Comparison of ENCODE assay signal across 8 cellular contexts in genomic region chr4:183398298-183399129, GRCh38. TPM values are rescaled to one million over a fixed set of nuclear protein-coding genes. Genes with fewer than 3 reads are reported as not detected.
DNase-seq lines count a peak whose midpoint lies in the region; FAIRE-seq and TF ChIP-seq lines count a peak whose summit lies in the region.

No MANE protein-coding gene starts in this region.

- H3K36me3 Mint-ChIP-seq in immature natural killer cell = no peaks in the 10 kb centered on the region

- H2AFZ ChIP-seq in smooth muscle cell (ENCODE audit: low read depth) = peak overlapping the region; percentile 96

- H3K9me3 ChIP-seq in smooth muscle cell (replicated peaks; ENCODE audit: low read depth) = no peaks in the 10 kb centered on the region

- H3K36me3 ChIP-seq in GM06990 (ENCODE audit: control insufficient read depth, insufficient read depth, low read length) = no peaks in the 10 kb centered on the region
- H3K36me3 ChIP-seq in bronchial epithelial cell (ENCODE audit: control insufficient read depth, insufficient read depth, low read length) = no peaks in the 10 kb centered on the region
- no peaks in the 10 kb centered on the region for H3K36me3 ChIP-seq in smooth muscle cell (ENCODE audit: low read depth)

- H3K27ac Mint-ChIP-seq in immature natural killer cell = peak overlapping the region in 5 of 6 donors; percentile 66 to 91 (median 83)

- FAIRE-seq in bronchial epithelial cell (lab: Jason Lieb, UNC) = no peak

- peak overlapping the region; percentile 62; the same call in 1 of the 2 replicates for H3K27ac ChIP-seq in VCaP
- no peak overlapping the region for H3K27ac ChIP-seq in smooth muscle cell (ENCODE audit: low read depth)

- peak overlapping the region; percentile 53 for H3K4me3 ChIP-seq in GM06990 (replicated peaks; ENCODE audit: low read depth, low read length)
- peak overlapping the region; percentile 57 for H3K4me3 ChIP-seq in bronchial epithelial cell (ENCODE audit: low read depth, low read length)
- H3K4me3 ChIP-seq in smooth muscle cell = peak overlapping the region; percentile 65

- peaks cover 3% of the 10 kb centered on the region for H3K4me1 ChIP-seq in smooth muscle cell (ENCODE audit: low read depth)

- WGBS in smooth muscle cell (ENCODE audit: low lambda C conversion rate) = 16% methylated on average over 60 of the region's 61 CpGs

- H3K27me3 Mint-ChIP-seq in immature natural killer cell (ENCODE audit: low read depth in 3 of 3) = peaks cover 6 to 12% (median 10%) of the 10 kb centered on the region in 3 donors

- H3K4me2 ChIP-seq in smooth muscle cell = peak overlapping the region; percentile 96

- H3K27me3 ChIP-seq in GM06990 (replicated peaks; ENCODE audit: control insufficient read depth, insufficient read depth, low read length) = no peaks in the 10 kb centered on the region; the same call in 1 of the 2 replicates
- H3K27me3 ChIP-seq in bronchial epithelial cell (ENCODE audit: control insufficient read depth, insufficient read depth, low read length) = no peaks in the 10 kb centered on the region
- peaks cover 8% of the 10 kb centered on the region for H3K27me3 ChIP-seq in smooth muscle cell (ENCODE audit: low read depth)

- peak overlapping the region; percentile 58 for H3K9ac ChIP-seq in smooth muscle cell (ENCODE audit: low read depth)

- no peaks in the 10 kb centered on the region for H3F3A ChIP-seq in smooth muscle cell (ENCODE audit: low read depth)

- H3K79me2 ChIP-seq in smooth muscle cell (ENCODE audit: low read depth) = no peaks in the 10 kb centered on the region

- TF ChIP-seq CTCF in GM06990 (IDR thresholded peaks at IDR 0.05; ENCODE audit: insufficient read depth, low read length, poor library complexity, severe bottlenecking) (peak; percentile 56), VCaP (conservative IDR thresholded peaks at IDR 0.05) (peak; percentile 84), bronchial epithelial cell (IDR thresholded peaks at IDR 0.05; ENCODE audit: insufficient read depth, low read length, severe bottlenecking) (peak; percentile 87), smooth muscle cell (IDR thresholded peaks at IDR 0.05; ENCODE audit: borderline replicate concordance, insufficient read depth, poor library complexity, severe bottlenecking) (peak; percentile 49)

- peak overlapping the region; percentile 85 to 96 (median 92) for H3K4me3 Mint-ChIP-seq in immature natural killer cell

- no peaks in the 10 kb centered on the region for H3K9me3 Mint-ChIP-seq in immature natural killer cell

- H3K4me1 Mint-ChIP-seq in immature natural killer cell = peaks cover 20 to 33% of the 10 kb centered on the region in 2 donors

- H4K20me1 ChIP-seq in smooth muscle cell (ENCODE audit: low read depth) = no peaks in the 10 kb centered on the region

- DNase-seq in GM06990 (ENCODE audit: extremely low read depth, insufficient read length) (peak; percentile 67), H4 (ENCODE audit: low spot score) (peak; percentile 65), LoVo (ENCODE audit: low spot score) (peak; percentile 73), bronchial epithelial cell (ENCODE audit: low read depth) (peak; percentile 52), immature natural killer cell (peak; percentile 63 to 66 (median 63)), smooth muscle cell (lab: John Stamatoyannopoulos, UW; ENCODE audit: unreplicated experiment) (peak; percentile 34), middle frontal gyrus (ENCODE audit: extremely low spot score, low spot score) (no peak)

RNA-seq across cellular contexts. Expression of gene CDKN2AIP, which starts 45.9 kb away (rescaled TPM):
- 13.0 and 16.5 TPM in 2 replicates for total RNA-seq in H4 (2014; rRNA removed; shearing (Covaris generic))
- total RNA-seq in bronchial epithelial cell (16.3 and 18.1 TPM in 2 replicates), smooth muscle cell (27.2 and 32.1 TPM in 2 replicates)
- polyA plus RNA-seq in immature natural killer cell (10 to 100 TPM; 10.7 to 41.3 (median 28.8) TPM), smooth muscle cell (12.4 and 13.0 TPM in 2 replicates)
